1 cellular context compared by ENCODE assay signal in the genomic region with DNA sequence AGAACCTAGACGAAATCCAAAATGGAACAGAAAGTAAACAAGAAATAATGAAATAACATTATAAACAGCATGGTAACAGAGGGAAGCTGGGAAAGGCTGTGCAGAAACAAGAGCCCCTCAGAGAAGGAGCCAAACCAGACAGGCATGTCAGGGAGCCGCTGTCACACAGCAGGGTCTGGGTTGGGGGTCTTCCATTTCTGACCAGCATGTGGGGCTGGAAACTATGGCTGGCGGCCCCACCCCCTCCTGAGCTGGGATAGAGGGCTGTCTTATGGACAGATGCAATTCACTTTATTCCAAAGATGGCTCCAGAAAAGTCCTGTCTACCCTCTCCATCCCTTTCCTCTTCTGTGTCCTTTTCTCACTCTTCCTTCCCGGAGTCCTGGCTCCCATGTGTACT.
TF ChIP-seq lines count a peak whose summit lies in the region.

No MANE protein-coding gene starts in this region.

TF ChIP-seq in HepG2, 621 proteins besides CTCF, POLR2A, EP300 and RAD21:
- no peak for TF ChIP-seq PHF21A (CRISPR knock-in tag; IDR thresholded peaks at IDR 0.05)
- no peak for TF ChIP-seq SAFB2 (CRISPR knock-in tag; IDR thresholded peaks at IDR 0.05; ENCODE audit: borderline replicate concordance, low read depth)
- no peak for TF ChIP-seq EED (CRISPR knock-in tag; IDR thresholded peaks at IDR 0.05)
- TF ChIP-seq, protein P1, sequence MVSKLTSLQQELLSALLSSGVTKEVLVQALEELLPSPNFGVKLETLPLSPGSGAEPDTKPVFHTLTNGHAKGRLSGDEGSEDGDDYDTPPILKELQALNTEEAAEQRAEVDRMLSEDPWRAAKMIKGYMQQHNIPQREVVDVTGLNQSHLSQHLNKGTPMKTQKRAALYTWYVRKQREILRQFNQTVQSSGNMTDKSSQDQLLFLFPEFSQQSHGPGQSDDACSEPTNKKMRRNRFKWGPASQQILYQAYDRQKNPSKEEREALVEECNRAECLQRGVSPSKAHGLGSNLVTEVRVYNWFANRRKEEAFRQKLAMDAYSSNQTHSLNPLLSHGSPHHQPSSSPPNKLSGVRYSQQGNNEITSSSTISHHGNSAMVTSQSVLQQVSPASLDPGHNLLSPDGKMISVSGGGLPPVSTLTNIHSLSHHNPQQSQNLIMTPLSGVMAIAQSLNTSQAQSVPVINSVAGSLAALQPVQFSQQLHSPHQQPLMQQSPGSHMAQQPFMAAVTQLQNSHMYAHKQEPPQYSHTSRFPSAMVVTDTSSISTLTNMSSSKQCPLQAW (CRISPR knock-in tag; IDR thresholded peaks at IDR 0.05), result no peak
- TF ChIP-seq YEATS2 (CRISPR knock-in tag; IDR thresholded peaks at IDR 0.05; ENCODE audit: borderline replicate concordance), result no peak
- no peak for TF ChIP-seq ZNF180 (CRISPR knock-in tag; IDR thresholded peaks at IDR 0.05; ENCODE audit: borderline replicate concordance, low read depth)
- TF ChIP-seq SMAD9 (CRISPR knock-in tag; IDR thresholded peaks at IDR 0.05), result no peak
- no peak for TF ChIP-seq ZNF761 (CRISPR knock-in tag; conservative IDR thresholded peaks at IDR 0.05)
TF ChIP-seq in HepG2: peak in this region for 0.
